ENCODE assay signal across 25 cellular contexts in the genomic region with DNA sequence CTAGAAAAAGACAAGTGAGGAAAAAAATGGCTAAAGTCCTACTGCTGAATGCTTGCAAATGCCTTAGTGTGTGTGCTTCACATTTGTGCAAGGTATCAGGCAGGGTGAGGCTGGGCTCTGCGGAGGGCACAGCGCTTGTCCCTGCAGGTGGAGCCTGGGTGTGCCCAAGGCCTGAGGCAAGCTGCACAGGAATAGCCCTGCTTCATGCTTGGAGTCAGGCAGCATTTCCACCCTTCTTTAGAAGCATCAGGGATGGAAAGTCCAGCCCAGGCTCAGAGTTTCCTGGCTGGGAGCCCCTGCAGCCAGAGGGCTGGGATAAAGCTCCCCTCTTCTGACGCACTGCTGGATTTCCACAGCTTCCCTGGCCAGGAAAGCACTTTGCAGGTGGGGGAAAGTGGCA.
DNase-seq lines count a peak whose midpoint lies in the region; ATAC-seq, FAIRE-seq and TF ChIP-seq lines count a peak whose summit lies in the region.
"Had no signal": no experiment of that assay in that cellular context is flagged by ENCODE, and none has a peak within 500 bp of the region (broad histone marks: within the 10 kb centered on the region; RNA-seq: fewer than 3 reads in every experiment).

No MANE protein-coding gene starts in this region.

- ATAC-seq in left lung = peak; percentile 87
- ATAC-seq in upper lobe of left lung (ENCODE audit: low FRiP score in 2 of 2) = peak; percentile 38 to 82
- ATAC-seq in GM21390 (IDR thresholded peaks at IDR 0.05; ENCODE audit: unreplicated experiment) = no peak
- ATAC-seq: activated naive CD4-positive, alpha-beta T cell treated with anti-CD3 and anti-CD28 coated beads, Interleukin-2, amount 50 U/mL, for 72 hours; gastroesophageal sphincter; stimulated activated memory B cell treated with anti-CD40 and anti-IgM and Interleukin-4, amounts not matched to agents 10 μg/mL and 1 μg/mL and 100 μg/mL, for 72 hours had no signal

- H3K27me3 ChIP-seq in bronchial epithelial cell (ENCODE audit: control insufficient read depth, insufficient read depth, low read length) = no peaks in the 10 kb centered on the region
- H3K27me3 ChIP-seq in left lung = no peaks in the 10 kb centered on the region
- H3K27me3 ChIP-seq in upper lobe of left lung = no peaks in the 10 kb centered on the region
- H3K27me3 ChIP-seq in smooth muscle cell (ENCODE audit: low read depth) = peaks cover 7% of the 10 kb centered on the region
- H3K27me3 ChIP-seq: gastroesophageal sphincter, sigmoid colon had no signal

- H3K4me3 ChIP-seq in bronchial epithelial cell (ENCODE audit: low read depth, low read length) (no peak overlapping the region), left lung (no peak overlapping the region), upper lobe of left lung (no peak overlapping the region), smooth muscle cell (no peak overlapping the region), coronary artery (no peak overlapping the region)
- H3K4me3 ChIP-seq: gastroesophageal sphincter, sigmoid colon had no signal

- no peak for TF ChIP-seq EP300 in upper lobe of left lung (IDR thresholded peaks at IDR 0.05)

- H3K79me2 ChIP-seq in smooth muscle cell (ENCODE audit: low read depth) = no peaks in the 10 kb centered on the region

- intact Hi-C loops in left lung (cut with DNase I) = no loop called here

- H3F3A ChIP-seq in smooth muscle cell (ENCODE audit: low read depth) = no peaks in the 10 kb centered on the region

- DNase-seq in NCI-H510A treated with DMSO at 0.1 percent for 48 hours (lab: John Stamatoyannopoulos, UW) = peak; percentile 22
- DNase-seq in NCI-H510A (lab: John Stamatoyannopoulos, UW) = no peak
- DNase-seq in bronchial epithelial cell (ENCODE audit: low read depth) = peak; percentile 76
- peak; percentile 64 to 68 for DNase-seq in left lung
- DNase-seq in upper lobe of left lung = peak; percentile 25 to 86
- no peak for DNase-seq in smooth muscle cell (lab: John Stamatoyannopoulos, UW; ENCODE audit: unreplicated experiment)
- DNase-seq in coronary artery (ENCODE audit: low spot score) = no peak
- DNase-seq: activated CD4-positive, alpha-beta memory T cell treated with anti-CD3 and anti-CD28 coated beads for 36 hours; activated CD4-positive, CD25-positive, alpha-beta regulatory T cell treated with anti-CD3 and anti-CD28 coated beads, Interleukin-2, amount 50 U/mL, for 72 hours; caudate nucleus; endodermal cell; GOT3; immature natural killer cell; NCI-H1048; NCI-H187 treated with DMSO at 0.1 percent for 48 hours; NCI-H82; sigmoid colon; stimulated activated CD4-positive, alpha-beta T cell treated with anti-CD3 and anti-CD28 coated beads, Interleukin-4, amount 100 ng/mL, for 4 hours had no signal

- FAIRE-seq in bronchial epithelial cell (lab: Jason Lieb, UNC) = peak; percentile 50
- FAIRE-seq: D721Med, TTC549, urothelium cell line had no signal

- H3K4me1 ChIP-seq in left lung (peaks cover 8 to 40% of the 10 kb centered on the region in 2 donors), upper lobe of left lung (peaks cover 48 to 68% (median 58%) of the 10 kb centered on the region in 4 donors), smooth muscle cell (ENCODE audit: low read depth) (no peaks in the 10 kb centered on the region)

- no peak overlapping the region for H2AFZ ChIP-seq in smooth muscle cell (ENCODE audit: low read depth)

- H3K36me3 ChIP-seq in bronchial epithelial cell (ENCODE audit: control insufficient read depth, insufficient read depth, low read length) (no peaks in the 10 kb centered on the region), left lung (no peaks in the 10 kb centered on the region), upper lobe of left lung (no peaks in the 10 kb centered on the region), smooth muscle cell (ENCODE audit: low read depth) (no peaks in the 10 kb centered on the region)
- H3K36me3 ChIP-seq: gastroesophageal sphincter, sigmoid colon had no signal

- 72 to 73% methylated on average over 2 to 3 of the region's 3 CpGs for WGBS in upper lobe of left lung, 2 donors
- 89% methylated on average over 3 of the region's 3 CpGs for WGBS in smooth muscle cell (ENCODE audit: low lambda C conversion rate)

- no peak for TF ChIP-seq POLR2A in upper lobe of left lung (IDR thresholded peaks at IDR 0.05)

- H3K9me3 ChIP-seq in left lung (no peaks in the 10 kb centered on the region), upper lobe of left lung (no peaks in the 10 kb centered on the region), smooth muscle cell (replicated peaks; ENCODE audit: low read depth) (no peaks in the 10 kb centered on the region)
- H3K9me3 ChIP-seq: gastroesophageal sphincter, sigmoid colon had no signal

- TF ChIP-seq CTCF in bronchial epithelial cell (IDR thresholded peaks at IDR 0.05; ENCODE audit: insufficient read depth, low read length, severe bottlenecking) (peak; percentile 73), left lung (IDR thresholded peaks at IDR 0.05) (no peak), upper lobe of left lung (IDR thresholded peaks at IDR 0.05) (no peak), smooth muscle cell (IDR thresholded peaks at IDR 0.05; ENCODE audit: borderline replicate concordance, insufficient read depth, poor library complexity, severe bottlenecking) (no peak), coronary artery (IDR thresholded peaks at IDR 0.05) (no peak)

- no peak overlapping the region for H3K9ac ChIP-seq in smooth muscle cell (ENCODE audit: low read depth)

- H3K27ac ChIP-seq in left lung (peak overlapping the region; percentile 54 to 58), upper lobe of left lung (peak overlapping the region in 3 of 4 donors; percentile 48 to 75 (median 73)), smooth muscle cell (ENCODE audit: low read depth) (no peak overlapping the region), coronary artery (peak overlapping the region in 1 of 2 donors; percentile 41)

- no peak overlapping the region for H3K4me2 ChIP-seq in smooth muscle cell

- peaks cover 22% of the 10 kb centered on the region for H4K20me1 ChIP-seq in smooth muscle cell (ENCODE audit: low read depth)

Comparison
In these comparisons a context has a peak if more than half of its experiments do, and no peak if none do; other contexts are left out.
1. DNase-seq: peak in NCI-H510A treated with DMSO at 0.1 percent for 48 hours (single experiment), bronchial epithelial cell (single experiment), left lung (2 of 2) and upper lobe of left lung (2 of 2); none in NCI-H510A (single experiment), smooth muscle cell (single experiment) and coronary artery (single experiment).